Comparison of ENCODE assay signal across 17 cellular contexts in the genomic region with DNA sequence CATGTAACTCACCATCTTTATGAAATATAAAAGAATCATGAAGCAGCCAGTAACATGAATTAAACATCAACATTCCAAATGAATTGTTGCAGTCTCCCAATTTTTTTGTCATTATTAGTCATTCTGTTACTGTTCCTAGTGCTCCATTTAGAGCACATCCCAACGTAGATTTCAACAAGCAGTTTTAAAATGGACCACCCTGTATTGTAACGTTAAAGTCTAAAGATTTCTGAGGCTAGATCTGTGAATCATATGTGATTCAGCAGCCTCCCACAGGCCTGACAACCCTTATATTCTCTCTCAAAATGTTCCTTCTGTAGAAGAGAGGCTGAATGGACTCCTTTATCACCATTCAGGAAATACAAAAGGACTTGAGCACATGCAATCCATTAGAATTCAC.
A peak's percentile ranks its signal among the peaks of the same experiment; 100 is the strongest.
DNase-seq lines count a peak whose midpoint lies in the region; ATAC-seq, FAIRE-seq and TF ChIP-seq lines count a peak whose summit lies in the region.
"Had no signal": no experiment of that assay in that cellular context is flagged by ENCODE, and none has a peak within 500 bp of the region (broad histone marks: within the 10 kb centered on the region; RNA-seq: fewer than 3 reads in every experiment).

No MANE protein-coding gene starts in this region.

- peak; percentile 17 for DNase-seq in BJ (ENCODE audit: low read depth)
- DNase-seq in IMR-90, result peak; percentile 86
- peak; percentile 5 for DNase-seq in bronchial epithelial cell (ENCODE audit: low read depth)
- peak; percentile 45 for DNase-seq in iris pigment epithelial cell (ENCODE audit: low read depth)
- no peak for DNase-seq in kidney
- DNase-seq in pancreas, result no peak
- DNase-seq in DMS53 treated with DMSO at 0.1 percent for 48 hours (lab: John Stamatoyannopoulos, UW; ENCODE audit: unreplicated experiment), result no peak
- DNase-seq: activated naive CD4-positive, alpha-beta T cell; heart right ventricle; KBM-7; NCI-H524; stimulated activated CD4-positive, alpha-beta T cell treated with anti-CD3 and anti-CD28 coated beads, Interleukin-15, amount 100 ng/mL, for 24 hours; SW 1271; WERI-Rb-1 had no signal

- H2BK5ac ChIP-seq in IMR-90 (ENCODE audit: low read depth, low read length, poor library complexity, severe bottlenecking), result peak overlapping the region; percentile 73

- H2AK5ac ChIP-seq in IMR-90 (ENCODE audit: low read depth, low read length), result no peak overlapping the region

- no CpG with 5 or more reads among the region's 2 CpGs for WGBS in IMR-90 (ENCODE audit: extremely low coverage in 2 of 2, insufficient read length in 1 of 2), 2 experiments
- WGBS in pancreas, 2 donors, result 63 to 74% methylated on average over 2 of the region's 2 CpGs

- no peak overlapping the region for H3K4me3 ChIP-seq in BJ (ENCODE audit: low read depth, low read length)
- no peak overlapping the region for H3K4me3 ChIP-seq in IMR-90 (ENCODE audit: insufficient read depth, low read depth, low read length)
- H3K4me3 ChIP-seq in bronchial epithelial cell (ENCODE audit: low read depth, low read length), result no peak overlapping the region
- H3K4me3 ChIP-seq in kidney (ENCODE audit: low read length in 2 of 2), result no peak overlapping the region
- H3K4me3 ChIP-seq in pancreas, result no peak overlapping the region
- H3K4me3 ChIP-seq: BLaER1, heart right ventricle, suprapubic skin had no signal

- H3K18ac ChIP-seq in IMR-90 (ENCODE audit: low read depth, low read length), result peak overlapping the region; percentile 15; the same call in 1 of the 2 replicates

- H3K4me2 ChIP-seq in IMR-90 (ENCODE audit: low read depth, low read length), result peak overlapping the region; percentile 54; the same call in 1 of the 2 replicates
- H3K4me2 ChIP-seq: BLaER1 had no signal

- H3K14ac ChIP-seq in IMR-90 (replicated peaks; ENCODE audit: low read depth, low read length), result 0 out of 2 replicates have a peak overlapping the region, but pooled peaks have one; percentile 48

- no peak overlapping the region for H2BK15ac ChIP-seq in IMR-90 (ENCODE audit: low read depth, low read length)

- H4K8ac ChIP-seq in IMR-90 (ENCODE audit: low read depth in 2 of 2, low read length in 2 of 2), result no peak overlapping the region

- H2BK120ac ChIP-seq in IMR-90 (ENCODE audit: low read depth, low read length), result no peak overlapping the region; the same call in 1 of the 2 replicates

- peak; percentile 93 for ATAC-seq in IMR-90 (ENCODE audit: low read depth)
- no peak for ATAC-seq in pancreas
- no peak for ATAC-seq in HG02642 (IDR thresholded peaks at IDR 0.05; ENCODE audit: poor library complexity, unreplicated experiment)

- H3K4ac ChIP-seq in IMR-90 (ENCODE audit: low read depth, low read length), result no peak overlapping the region

- no peak for TF ChIP-seq CTCF in BJ (IDR thresholded peaks at IDR 0.05; ENCODE audit: insufficient read depth, low read depth, low read length)
- no peak for TF ChIP-seq CTCF in IMR-90 (conservative IDR thresholded peaks at IDR 0.05; ENCODE audit: low read depth, low read length)
- no peak for TF ChIP-seq CTCF in bronchial epithelial cell (IDR thresholded peaks at IDR 0.05; ENCODE audit: insufficient read depth, low read length, severe bottlenecking)
- no peak for TF ChIP-seq CTCF in kidney (IDR thresholded peaks at IDR 0.05; ENCODE audit: borderline replicate concordance, extremely low read depth, insufficient read depth)
- TF ChIP-seq CTCF in pancreas (IDR thresholded peaks at IDR 0.05), result no peak

- H2AFZ ChIP-seq in IMR-90 (replicated peaks; ENCODE audit: low read length, poor library complexity), result no peak overlapping the region

- H3K9me3 ChIP-seq in IMR-90 (ENCODE audit: control insufficient read depth, insufficient read depth, low read length), result no peaks in the 10 kb centered on the region
- H3K9me3 ChIP-seq in kidney (ENCODE audit: control insufficient read depth in 1 of 2, low read length in 2 of 2), result no peaks in the 10 kb centered on the region
- no peaks in the 10 kb centered on the region for H3K9me3 ChIP-seq in pancreas
- H3K9me3 ChIP-seq: BLaER1, heart right ventricle, suprapubic skin had no signal

- H3K36me3 ChIP-seq in BJ (ENCODE audit: control insufficient read depth, insufficient read depth, low read length) (no peaks in the 10 kb centered on the region), IMR-90 (ENCODE audit: control insufficient read depth, insufficient read depth, low read length) (0 out of 2 replicates have a peak, but pooled peaks cover 2% of the 10 kb centered on the region), bronchial epithelial cell (ENCODE audit: control insufficient read depth, insufficient read depth, low read length) (no peaks in the 10 kb centered on the region), kidney (ENCODE audit: control insufficient read depth in 1 of 2, insufficient read depth in 2 of 2, low read length in 2 of 2) (no peaks in the 10 kb centered on the region), pancreas (no peaks in the 10 kb centered on the region)
- H3K36me3 ChIP-seq: BLaER1, heart right ventricle, suprapubic skin, WERI-Rb-1 had no signal

- dilution Hi-C loops in IMR-90 (cut with HindIII; ENCODE audit: low sequenced_read_pairs, unreplicated experiment), result no loop called here

- CTCF ChIA-PET in BJ (lab: Yijun Ruan, JAX) (no interaction called here), IMR-90 (lab: Yijun Ruan, JAX) (interaction anchor here (1.6 kb wide), 1 partner anchor 11 kb away, joined by 3 read pairs; no protein-coding TSS in a partner anchor)

- no peaks in the 10 kb centered on the region for H3K9me1 ChIP-seq in IMR-90 (ENCODE audit: insufficient read depth, low read length)

- POLR2A ChIA-PET in BJ (lab: Charles Lee), result no interaction called here
- POLR2A ChIA-PET in IMR-90 (lab: Charles Lee; ENCODE audit: unreplicated experiment), result no interaction called here

- BruUV-seq in IMR-90 (replicated peaks; lab: Mats Ljungman, UMichigan), result no TSS peak

- intact Hi-C loops in IMR-90 (cut with micrococcal nuclease) (no loop called here), kidney (cut with DNase I) (no loop called here), pancreas (cut with DNase I) (no loop called here)

- no peak overlapping the region for H3K56ac ChIP-seq in IMR-90 (ENCODE audit: extremely low read depth, insufficient read depth, low read length)

- H3K4me1 ChIP-seq in IMR-90 (ENCODE audit: control insufficient read depth, insufficient read depth, low read length) (peaks cover 3% of the 10 kb centered on the region), kidney (ENCODE audit: control insufficient read depth in 1 of 2, insufficient read depth in 1 of 2, low read depth in 1 of 2, low read length in 2 of 2) (no peaks in the 10 kb centered on the region), pancreas (no peaks in the 10 kb centered on the region)
- H3K4me1 ChIP-seq: suprapubic skin had no signal

- H3K9ac ChIP-seq in IMR-90 (ENCODE audit: low read depth, low read length) (no peak overlapping the region), kidney (ENCODE audit: low read length in 2 of 2) (no peak overlapping the region)
- H3K9ac ChIP-seq: BLaER1 had no signal

- H3K27ac ChIP-seq in IMR-90 (ENCODE audit: insufficient read depth, low read length) (no peak overlapping the region), kidney (ENCODE audit: low read depth in 2 of 2, low read length in 2 of 2) (no peak overlapping the region), pancreas (no peak overlapping the region)
- H3K27ac ChIP-seq: BLaER1, heart right ventricle, suprapubic skin, WERI-Rb-1 had no signal

- H2BK20ac ChIP-seq in IMR-90 (ENCODE audit: low read depth, low read length), result no peak overlapping the region

- H3K27me3 ChIP-seq in BJ (ENCODE audit: control insufficient read depth, insufficient read depth, low read length) (no peaks in the 10 kb centered on the region), IMR-90 (ENCODE audit: control insufficient read depth, insufficient read depth, low read length) (no peaks in the 10 kb centered on the region), bronchial epithelial cell (ENCODE audit: control insufficient read depth, insufficient read depth, low read length) (no peaks in the 10 kb centered on the region), pancreas (no peaks in the 10 kb centered on the region)
- H3K27me3 ChIP-seq: BLaER1, heart right ventricle, suprapubic skin had no signal

- H3K23ac ChIP-seq in IMR-90 (ENCODE audit: low read depth, low read length), result 0 out of 2 replicates have a peak overlapping the region, but pooled peaks have one; percentile 35

- in situ Hi-C loops in IMR-90 (cut with MboI; ENCODE audit: low sequenced_read_pairs), result no loop called here

- no peak overlapping the region for H4K91ac ChIP-seq in IMR-90 (ENCODE audit: insufficient read depth, low read depth, low read length)

- peaks cover 0 to 16% of the 10 kb centered on the region in 2 experiments; a peak in 2 of 4 replicates for H3K79me1 ChIP-seq in IMR-90 (ENCODE audit: low read depth in 1 of 2, low read length in 2 of 2)

- H4K5ac ChIP-seq in IMR-90 (ENCODE audit: low read depth, low read length), result no peak overlapping the region

- H2AK9ac ChIP-seq in IMR-90 (replicated peaks; ENCODE audit: low read depth, low read length, poor library complexity), result no peak overlapping the region

- no peak for FAIRE-seq in bronchial epithelial cell (lab: Jason Lieb, UNC)
- no peak for FAIRE-seq in kidney (lab: Jason Lieb, UNC)
- FAIRE-seq in pancreas (lab: Jason Lieb, UNC), result no peak

- H4K20me1 ChIP-seq in IMR-90 (ENCODE audit: insufficient read depth, low read length), result no peaks in the 10 kb centered on the region
- H4K20me1 ChIP-seq: BLaER1 had no signal

- no peak for TF ChIP-seq POLR2A in IMR-90 (IDR thresholded peaks at IDR 0.05; ENCODE audit: low read depth, low read length)

- no peak for TF ChIP-seq RAD21 in IMR-90 (IDR thresholded peaks at IDR 0.05; ENCODE audit: low read length)

TF ChIP-seq in IMR-90, 13 proteins besides CTCF, POLR2A, EP300 and RAD21:
- no peak for TF ChIP-seq MXI1 (IDR thresholded peaks at IDR 0.05; ENCODE audit: borderline replicate concordance, low read depth, low read length)
- peak; percentile 28; the same call in 1 of the 2 replicates for TF ChIP-seq FOS (IDR thresholded peaks at IDR 0.05; ENCODE audit: low read depth, low read length)

Comparison
In these comparisons a context has a peak if more than half of its experiments do, and no peak if none do; other contexts are left out.
1. DNase-seq: peak in BJ (single experiment), IMR-90 (single experiment), bronchial epithelial cell (single experiment) and iris pigment epithelial cell (single experiment); none in kidney (single experiment), pancreas (0 of 6) and DMS53 treated with DMSO at 0.1 percent for 48 hours (single experiment).